ENCODE assay signal across 9 cellular contexts in genomic region chr1:107058245-107059032, GRCh38. TPM values are rescaled to one million over a fixed set of nuclear protein-coding genes. Genes with fewer than 3 reads are reported as not detected.
DNase-seq lines count a peak whose midpoint lies in the region; TF ChIP-seq lines count a peak whose summit lies in the region.
"Had no signal": no experiment of that assay in that cellular context is flagged by ENCODE, and none has a peak within 500 bp of the region (broad histone marks: within the 10 kb centered on the region; RNA-seq: fewer than 3 reads in every experiment).

No MANE protein-coding gene starts in this region.

- H3K9me3 ChIP-seq in Peyer's patch, result no peaks in the 10 kb centered on the region
- H3K9me3 ChIP-seq in fibroblast of lung (ENCODE audit: control insufficient read depth, insufficient read depth, low read depth, low read length), result no peaks in the 10 kb centered on the region
- no peaks in the 10 kb centered on the region for H3K9me3 ChIP-seq in skeletal muscle tissue (ENCODE audit: control insufficient read depth in 3 of 3, low read length in 3 of 3)

- H3K27ac Mint-ChIP-seq in T-helper 2 cell treated with Interferon-gamma antibody and Interleukin-4, amounts not matched to agents 5 μg/mL and 100 μg/mL, for 36 hours, result no peak overlapping the region

- H3K4me1 Mint-ChIP-seq in T-helper 2 cell treated with Interferon-gamma antibody and Interleukin-4, amounts not matched to agents 5 μg/mL and 100 μg/mL, for 36 hours (ENCODE audit: low read depth), result peaks cover 16% of the 10 kb centered on the region

- H3K4me1 ChIP-seq in Peyer's patch, result peaks cover 0 to 20% (median 5%) of the 10 kb centered on the region in 4 donors
- peaks cover 6% of the 10 kb centered on the region for H3K4me1 ChIP-seq in fibroblast of lung (ENCODE audit: control insufficient read depth, extremely low read depth, insufficient read depth, low read length)
- H3K4me1 ChIP-seq in skeletal muscle tissue (ENCODE audit: control insufficient read depth in 3 of 3, insufficient read depth in 3 of 3, low read length in 3 of 3), result peaks cover 6 to 18% (median 8%) of the 10 kb centered on the region in 3 donors

- H3K9ac ChIP-seq in fibroblast of lung (ENCODE audit: insufficient read depth, low read length) (no peak overlapping the region), skeletal muscle tissue (ENCODE audit: low read depth in 1 of 3, low read length in 3 of 3) (peak overlapping the region in 2 of 3 donors; percentile 76 to 85)

- H4K20me1 ChIP-seq in fibroblast of lung (ENCODE audit: control insufficient read depth, extremely low read depth, insufficient read depth, low read length), result no peaks in the 10 kb centered on the region

- TF ChIP-seq POLR2A in Peyer's patch (IDR thresholded peaks at IDR 0.05), result no peak

- peaks cover 5% of the 10 kb centered on the region for H3K9me3 Mint-ChIP-seq in T-helper 2 cell treated with Interferon-gamma antibody and Interleukin-4, amounts not matched to agents 5 μg/mL and 100 μg/mL, for 36 hours

- peaks cover 0 to 8% (median 0%) of the 10 kb centered on the region in 3 donors for H3K36me3 ChIP-seq in Peyer's patch
- H3K36me3 ChIP-seq in fibroblast of lung (ENCODE audit: control insufficient read depth, insufficient read depth, low read length), result no peaks in the 10 kb centered on the region
- peaks cover 0 to 3% (median 3%) of the 10 kb centered on the region in 3 donors for H3K36me3 ChIP-seq in skeletal muscle tissue (ENCODE audit: control insufficient read depth in 3 of 3, insufficient read depth in 3 of 3, low read length in 3 of 3)

- peak overlapping the region; percentile 91 for H3K4me3 Mint-ChIP-seq in T-helper 2 cell treated with Interferon-gamma antibody and Interleukin-4, amounts not matched to agents 5 μg/mL and 100 μg/mL, for 36 hours

- no peak overlapping the region for H2AFZ ChIP-seq in fibroblast of lung (ENCODE audit: low read length)

- H3K27ac ChIP-seq in Peyer's patch (no peak overlapping the region), fibroblast of lung (ENCODE audit: insufficient read depth, low read length) (no peak overlapping the region), skeletal muscle tissue (ENCODE audit: low read depth, low read length) (no peak overlapping the region)

- TF ChIP-seq CTCF in Peyer's patch (IDR thresholded peaks at IDR 0.05) (no peak), fibroblast of lung (conservative IDR thresholded peaks at IDR 0.05 in 1 of 2, IDR thresholded peaks at IDR 0.05 in 1 of 2; ENCODE audit: low read depth in 1 of 2, low read length in 2 of 2) (no peak)

- peak overlapping the region in 3 of 4 donors; percentile 86 to 89 (median 87) for H3K4me3 ChIP-seq in Peyer's patch
- peak overlapping the region in 3 of 4 experiments; percentile 87 to 97 (median 89) for H3K4me3 ChIP-seq in fibroblast of lung (replicated peaks in 1 of 4; ENCODE audit: control extremely low read depth in 1 of 4, insufficient read depth in 1 of 4, low read depth in 3 of 4, low read length in 4 of 4)
- no peak overlapping the region for H3K4me3 ChIP-seq in skeletal muscle tissue (ENCODE audit: low read length in 3 of 3)

- DNase-seq in T-helper 2 cell treated with Interferon-gamma antibody and Interleukin-4, amounts not matched to agents 5 μg/mL and 100 μg/mL, for 36 hours (ENCODE audit: low spot score), result no peak
- DNase-seq in T-helper 2 cell, result no peak
- DNase-seq in Peyer's patch, result no peak
- DNase-seq in fibroblast of lung (ENCODE audit: low read depth in 2 of 2), result peak in 1 of 2 donors; percentile 8
- no peak for DNase-seq in ecto neural progenitor cell (ENCODE audit: low spot score)
- DNase-seq in GM19238 (ENCODE audit: insufficient read length, low spot score), result no peak
- DNase-seq in NCI-H345 treated with DMSO at 0.1 percent for 48 hours (lab: John Stamatoyannopoulos, UW; ENCODE audit: unreplicated experiment), result no peak
- DNase-seq: effector CD4-positive, alpha-beta T cell had no signal

- no peaks in the 10 kb centered on the region for H3K27me3 Mint-ChIP-seq in T-helper 2 cell treated with Interferon-gamma antibody and Interleukin-4, amounts not matched to agents 5 μg/mL and 100 μg/mL, for 36 hours (ENCODE audit: low read depth)

- H3K79me2 ChIP-seq in fibroblast of lung (ENCODE audit: control insufficient read depth, insufficient read depth, low read length), result peaks cover 14% of the 10 kb centered on the region

- peaks cover 25% of the 10 kb centered on the region for H3K36me3 Mint-ChIP-seq in T-helper 2 cell treated with Interferon-gamma antibody and Interleukin-4, amounts not matched to agents 5 μg/mL and 100 μg/mL, for 36 hours (ENCODE audit: low read depth)

- peak overlapping the region; percentile 91 for H3K4me2 ChIP-seq in fibroblast of lung (ENCODE audit: extremely low read depth, insufficient read depth, low read length)

- H3K27me3 ChIP-seq in Peyer's patch (no peaks in the 10 kb centered on the region), fibroblast of lung (ENCODE audit: control insufficient read depth, insufficient read depth, low read length) (no peaks in the 10 kb centered on the region), skeletal muscle tissue (ENCODE audit: control insufficient read depth in 3 of 3, insufficient read depth in 3 of 3, low read length in 3 of 3) (no peaks in the 10 kb centered on the region)

RNA-seq across cellular contexts. Expression of gene PRMT6, which starts 2.0 kb away (rescaled TPM):
- total RNA-seq in Peyer's patch (10 to 100 TPM in 2 of 4 donors, 1 to 10 TPM in 2; 6.8 to 19.8 (median 11.6) TPM), fibroblast of lung (10.6 and 12.3 TPM in 2 replicates), skeletal muscle tissue (16.2 TPM)
- 11.1 and 15.5 TPM in 2 replicates for polyA plus RNA-seq in fibroblast of lung
- polyA plus RNA-seq in fibroblast of lung (2012), result 11.0 and 16.3 TPM in 2 replicates
- polyA minus RNA-seq in fibroblast of lung (ENCODE audit: low replicate concordance), result 2.3 and 10.4 TPM in 2 replicates

Comparison
In these comparisons a context has a peak if more than half of its experiments do, and no peak if none do; other contexts are left out.
1. H3K4me3 ChIP-seq: peak in Peyer's patch (3 of 4) and fibroblast of lung (3 of 4); none in skeletal muscle tissue (0 of 3).